ENCODE assay signal across 9 cellular contexts in the genomic region with DNA sequence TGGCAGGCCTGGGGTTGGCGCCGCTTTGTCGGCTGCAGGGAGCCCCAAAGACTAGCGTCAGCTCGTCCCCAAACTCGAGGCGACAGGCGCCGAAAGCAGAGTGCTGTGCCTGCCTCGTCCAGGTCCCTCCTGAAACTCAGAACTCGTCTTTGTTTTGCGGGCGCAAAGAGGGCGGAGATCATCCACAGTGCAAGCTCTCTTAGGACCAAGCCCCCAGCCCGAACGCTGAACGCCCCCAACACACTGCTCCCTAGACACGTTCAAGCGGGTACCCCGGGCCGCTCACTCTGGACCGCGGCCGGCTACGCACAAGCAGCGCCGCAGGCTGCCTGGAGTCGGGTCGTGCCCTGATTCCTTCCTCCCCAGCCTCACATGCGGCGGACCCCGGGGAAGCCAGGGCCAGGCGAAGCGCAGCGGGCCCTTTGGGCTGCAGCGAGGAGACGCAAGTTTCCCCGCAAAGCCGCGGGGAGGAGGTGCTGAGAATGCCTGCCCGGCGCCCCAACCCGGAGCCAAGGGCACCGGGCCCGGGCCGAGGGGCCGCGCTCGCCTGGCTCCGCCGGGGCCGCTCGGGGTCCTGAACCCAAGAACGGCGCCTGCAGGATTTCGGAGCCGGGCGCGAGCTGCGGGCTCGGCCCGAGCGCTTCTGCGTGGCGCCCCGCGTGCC. TPM values are rescaled to one million over a fixed set of nuclear protein-coding genes. Genes with fewer than 3 reads are reported as not detected.
DNase-seq lines count a peak whose midpoint lies in the region; ATAC-seq, FAIRE-seq and TF ChIP-seq lines count a peak whose summit lies in the region.
"Had no signal": no experiment of that assay in that cellular context is flagged by ENCODE, and none has a peak within 500 bp of the region (broad histone marks: within the 10 kb centered on the region; RNA-seq: fewer than 3 reads in every experiment).

No MANE protein-coding gene starts in this region.

- no peaks in the 10 kb centered on the region for H3K9me1 ChIP-seq in keratinocyte (ENCODE audit: control insufficient read depth, extremely low read depth, insufficient read depth, low read length)

- H3K4me1 ChIP-seq in keratinocyte (ENCODE audit: control insufficient read depth, extremely low read depth, insufficient read depth, low read length), result peaks cover 3% of the 10 kb centered on the region
- peaks cover 0 to 25% (median 20%) of the 10 kb centered on the region in 5 donors for H3K4me1 ChIP-seq in subcutaneous abdominal adipose tissue (ENCODE audit: control insufficient read depth in 5 of 5, insufficient read depth in 5 of 5, low read length in 5 of 5)

- CTCF ChIA-PET in activated CD8-positive, alpha-beta T cell treated with anti-CD3 and anti-CD28 coated beads, Interleukin-2, amount 10 ng/mL, durations not matched to agents 7 days and 5 days (lab: Charles Lee), result interaction anchor here (1.5 to 1.8 kb wide), 2 partner anchors 12 to 59 kb away, joined by 3 to 6 read pairs; no protein-coding TSS in a partner anchor

- peaks cover 2% of the 10 kb centered on the region for H3K4me1 Mint-ChIP-seq in activated CD8-positive, alpha-beta T cell treated with anti-CD3 and anti-CD28 coated beads, Interleukin-2, amount 10 ng/mL, durations not matched to agents 7 days and 5 days (ENCODE audit: low read depth)

- no peak for FAIRE-seq in keratinocyte (lab: Jason Lieb, UNC)
- FAIRE-seq: G401.6 had no signal

- H3K4me3 Mint-ChIP-seq in activated CD8-positive, alpha-beta T cell treated with anti-CD3 and anti-CD28 coated beads, Interleukin-2, amount 10 ng/mL, durations not matched to agents 7 days and 5 days, result peak overlapping the region; percentile 28

- H2AFZ ChIP-seq in keratinocyte (ENCODE audit: control insufficient read depth, low read length), result no peak overlapping the region

- H3K4me3 ChIP-seq in keratinocyte (ENCODE audit: control insufficient read depth in 2 of 3, extremely low read depth in 1 of 3, insufficient read depth in 2 of 3, low read depth in 1 of 3, low read length in 3 of 3) (peak overlapping the region in 2 of 3 experiments; percentile 18 to 44), subcutaneous abdominal adipose tissue (ENCODE audit: low read depth in 1 of 5, low read length in 5 of 5) (peak overlapping the region; percentile 17 to 46 (median 38))

- peaks cover 65% of the 10 kb centered on the region for H3K27me3 ChIP-seq in keratinocyte (ENCODE audit: control insufficient read depth, extremely low read depth, insufficient read depth, low read length)
- H3K27me3 ChIP-seq in subcutaneous abdominal adipose tissue (ENCODE audit: control insufficient read depth in 5 of 5, insufficient read depth in 4 of 5, low read length in 5 of 5), result peaks cover 35 to 62% (median 46%) of the 10 kb centered on the region in 5 donors

- no peak overlapping the region for H3K27ac Mint-ChIP-seq in activated CD8-positive, alpha-beta T cell treated with anti-CD3 and anti-CD28 coated beads, Interleukin-2, amount 10 ng/mL, durations not matched to agents 7 days and 5 days

- no peaks in the 10 kb centered on the region for H3K9me3 Mint-ChIP-seq in activated CD8-positive, alpha-beta T cell treated with anti-CD3 and anti-CD28 coated beads, Interleukin-2, amount 10 ng/mL, durations not matched to agents 7 days and 5 days (ENCODE audit: insufficient read depth)

- peak; percentile 66 for DNase-seq in activated CD8-positive, alpha-beta memory T cell treated with anti-CD3 and anti-CD28 coated beads for 24 hours
- no peak for DNase-seq in activated CD8-positive, alpha-beta memory T cell treated with anti-CD3 and anti-CD28 coated beads, Interleukin-2, amount 50 U/mL, for 4 hours
- no peak for DNase-seq in activated CD8-positive, alpha-beta T cell treated with anti-CD3 and anti-CD28 coated beads, Interleukin-2, amount 10 ng/mL, durations not matched to agents 7 days and 5 days
- DNase-seq in keratinocyte (ENCODE audit: low read depth, low spot score) (no peak), A172 (ENCODE audit: low spot score) (no peak)

- H3K9me3 ChIP-seq in keratinocyte (ENCODE audit: control insufficient read depth, low read depth, low read length) (no peaks in the 10 kb centered on the region), subcutaneous abdominal adipose tissue (ENCODE audit: control insufficient read depth in 5 of 5, low read length in 5 of 5) (no peaks in the 10 kb centered on the region)

- H3K27ac ChIP-seq in keratinocyte (ENCODE audit: control insufficient read depth, insufficient read depth, low read length), result no peak overlapping the region
- H3K27ac ChIP-seq in subcutaneous abdominal adipose tissue (ENCODE audit: low read depth, low read length), result no peak overlapping the region

- peak overlapping the region; percentile 57 for H3K4me2 ChIP-seq in keratinocyte (ENCODE audit: control insufficient read depth, extremely low read depth, insufficient read depth, low read depth, low read length)

- no peaks in the 10 kb centered on the region for H4K20me1 ChIP-seq in keratinocyte (ENCODE audit: control insufficient read depth, extremely low read depth, insufficient read depth, low read length)

- ATAC-seq in activated CD8-positive, alpha-beta T cell treated with anti-CD3 and anti-CD28 coated beads, Interleukin-2, amount 10 ng/mL, durations not matched to agents 7 days and 5 days, result peak; percentile 22
- ATAC-seq in HG03039 (IDR thresholded peaks at IDR 0.05; ENCODE audit: unreplicated experiment) (no peak), GM21737 (IDR thresholded peaks at IDR 0.05; ENCODE audit: unreplicated experiment) (no peak)

- TF ChIP-seq CTCF in keratinocyte (optimal IDR thresholded peaks at IDR 0.05 in 1 of 3, IDR thresholded peaks at IDR 0.05 in 1 of 3, conservative IDR thresholded peaks at IDR 0.05 in 1 of 3; ENCODE audit: extremely low read depth in 1 of 3, insufficient read depth in 2 of 3, low read length in 3 of 3), result no peak

- H3K9ac ChIP-seq in keratinocyte (ENCODE audit: control insufficient read depth, extremely low read depth, insufficient read depth, low read length) (no peak overlapping the region), subcutaneous abdominal adipose tissue (ENCODE audit: low read length in 5 of 5) (no peak overlapping the region)

- POLR2A ChIA-PET in activated CD8-positive, alpha-beta T cell treated with anti-CD3 and anti-CD28 coated beads, Interleukin-2, amount 10 ng/mL, durations not matched to agents 7 days and 5 days (lab: Charles Lee), result no interaction called here

- H3K36me3 ChIP-seq in keratinocyte (ENCODE audit: control insufficient read depth in 2 of 2, extremely low read depth in 1 of 2, insufficient read depth in 2 of 2, low read length in 2 of 2) (no peaks in the 10 kb centered on the region), subcutaneous abdominal adipose tissue (ENCODE audit: control insufficient read depth in 5 of 5, insufficient read depth in 5 of 5, low read length in 5 of 5) (no peaks in the 10 kb centered on the region)

- dilution Hi-C loops in keratinocyte (cut with MboI; ENCODE audit: extremely low pct_ligation_motif_present, low sequenced_read_pairs), result no loop called here

- peaks cover 62% of the 10 kb centered on the region for H3K27me3 Mint-ChIP-seq in activated CD8-positive, alpha-beta T cell treated with anti-CD3 and anti-CD28 coated beads, Interleukin-2, amount 10 ng/mL, durations not matched to agents 7 days and 5 days (ENCODE audit: low read depth)

- H3K36me3 Mint-ChIP-seq in activated CD8-positive, alpha-beta T cell treated with anti-CD3 and anti-CD28 coated beads, Interleukin-2, amount 10 ng/mL, durations not matched to agents 7 days and 5 days (ENCODE audit: low read depth), result no peaks in the 10 kb centered on the region

- no peaks in the 10 kb centered on the region for H3K79me2 ChIP-seq in keratinocyte (ENCODE audit: control insufficient read depth, insufficient read depth, low read length)

RNA-seq across cellular contexts. Expression of a gene that starts 0.9 kb away (rescaled TPM):
- total RNA-seq in activated CD8-positive, alpha-beta T cell treated with anti-CD3 and anti-CD28 coated beads, Interleukin-2, amount 10 ng/mL, durations not matched to agents 7 days and 5 days, result not detected
- 0.82 to 4.2 TPM (median 1.7 TPM) in 3 replicates for polyA plus RNA-seq in keratinocyte
- 3.0 TPM for polyA plus RNA-seq in keratinocyte (2011; ENCODE audit: low read depth)
- 2.0 and 2.4 TPM in 2 replicates for polyA plus RNA-seq in keratinocyte (2011; cell fraction: cytosol; rRNA removed)
- 2.6 and 3.5 TPM in 2 replicates for polyA plus RNA-seq in keratinocyte (2011; cell fraction: nucleus; rRNA removed)
- 0.79 and 4.6 TPM in 2 replicates for polyA plus RNA-seq in keratinocyte (2012; ENCODE audit: low replicate concordance)
- polyA minus RNA-seq in keratinocyte, result 0.95 to 7.6 TPM (median 2.4 TPM) in 3 replicates
- polyA minus RNA-seq in keratinocyte (2011; cell fraction: cytosol; rRNA and poly(A)+ RNA removed), result 2.9 TPM
- polyA minus RNA-seq in keratinocyte (2011; cell fraction: nucleus; rRNA and poly(A)+ RNA removed), result 2.4 and 4.6 TPM in 2 replicates
- 0.10 and 1.1 TPM in 2 replicates for total RNA-seq in A172 (2014; rRNA removed; shearing (Covaris generic))
